Comparison of ENCODE assay signal across 8 cellular contexts in the genomic region with DNA sequence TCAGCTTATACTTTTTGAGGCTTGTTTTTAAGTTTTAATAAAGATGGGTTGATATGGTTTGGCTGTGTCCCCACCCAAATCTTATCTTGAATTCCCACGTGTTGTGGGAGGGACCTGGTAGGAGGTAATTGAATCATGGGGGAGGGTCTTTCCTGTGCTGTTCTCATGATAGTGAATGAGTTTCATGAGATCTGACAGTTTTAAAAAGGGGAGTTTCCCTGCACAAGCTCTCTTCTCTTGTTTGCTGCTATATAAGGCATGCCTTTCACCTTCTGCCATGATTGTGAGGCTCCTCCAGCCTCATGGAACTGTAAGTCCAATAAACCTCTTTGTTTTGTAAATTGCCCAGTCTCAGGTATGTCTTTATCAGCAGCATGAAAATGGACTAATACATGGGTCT. TPM values are rescaled to one million over a fixed set of nuclear protein-coding genes. Genes with fewer than 3 reads are reported as not detected.
A peak's percentile ranks its signal among the peaks of the same experiment; 100 is the strongest.
DNase-seq lines count a peak whose midpoint lies in the region; ATAC-seq, FAIRE-seq and TF ChIP-seq lines count a peak whose summit lies in the region.
"Not testable (repeated sequence)": the region's sequence is repeated elsewhere in the genome, so short reads cannot be mapped to it uniquely, and the experiment has no call there.
"Had no signal": no experiment of that assay in that cellular context is flagged by ENCODE, and none has a peak within 500 bp of the region (broad histone marks: within the 10 kb centered on the region; RNA-seq: fewer than 3 reads in every experiment).

No MANE protein-coding gene starts in this region.

- CTCF ChIA-PET in activated CD8-positive, alpha-beta T cell treated with anti-CD3 and anti-CD28 coated beads for 36 hours (lab: Charles Lee), result interaction anchor here (0.8 to 1.6 kb wide), 2 partner anchors 26 to 292 kb away, joined by 3 to 5 read pairs; no protein-coding TSS in a partner anchor
- CTCF ChIA-PET in GM12878 (lab: Yijun Ruan, JAX), result interaction anchor here (0.6 to 2.0 kb wide), 4 partner anchors 10 to 26 kb away, joined by 3 to 7 read pairs (median 4); no protein-coding TSS in a partner anchor

- not testable (repeated sequence) for H3K18ac ChIP-seq in H9 (ENCODE audit: insufficient read length, low read depth, low read length)

- ATAC-seq in activated CD8-positive, alpha-beta T cell treated with anti-CD3 and anti-CD28 coated beads for 36 hours, result not testable (repeated sequence)
- peak; percentile 27; the same call in 2 of the 3 replicates for ATAC-seq in GM12878

- POLR2A ChIA-PET in activated CD8-positive, alpha-beta T cell treated with anti-CD3 and anti-CD28 coated beads for 36 hours (lab: Charles Lee), result interaction anchor here (1.1 to 1.2 kb wide), 2 partner anchors 10 to 21 kb away, joined by 3 to 5 read pairs; partner anchors contain the start of gene NAA15
- POLR2A ChIA-PET in GM12878 (lab: Charles Lee), result interaction anchor here (1.2 to 3.2 kb wide), 2 partner anchors 9 to 10 kb away, joined by 3 to 16 read pairs; no protein-coding TSS in a partner anchor

- not testable (repeated sequence) for H4K8ac ChIP-seq in H9 (replicated peaks; ENCODE audit: insufficient read length, low read depth, low read length)

- not testable (repeated sequence) for H3K4me3 Mint-ChIP-seq in H9; activated CD8-positive, alpha-beta T cell treated with anti-CD3 and anti-CD28 coated beads for 36 hours; activated naive CD4-positive, alpha-beta T cell treated with anti-CD3 and anti-CD28 coated beads, Interleukin-2, amount 50 U/mL, for 24 hours

- H3K4me3 ChIP-seq in GM12878, result not testable (repeated sequence)

- not testable (repeated sequence) for H3K56ac ChIP-seq in H9 (ENCODE audit: insufficient read length, low read depth, low read length)

- not testable (repeated sequence) for H3K23me2 ChIP-seq in H9 (ENCODE audit: insufficient read length, low read depth, low read length, poor library complexity, severe bottlenecking)

- not testable (repeated sequence) for BruUV-seq in GM12878 (replicated peaks; lab: Mats Ljungman, UMichigan)

- in situ Hi-C loops in GM12878 (cut with MboI), result loop anchor here (25.0 kb wide), 1 partner anchor 1110 kb away; no protein-coding TSS in a partner anchor

- not testable (repeated sequence) for H3K4me2 ChIP-seq in H9 (ENCODE audit: insufficient read depth, insufficient read length, low read length); GM12878 (ENCODE audit: control insufficient read depth, insufficient read depth)

- H2BK20ac ChIP-seq in H9 (ENCODE audit: low read depth, low read length, poor library complexity, severe bottlenecking), result not testable (repeated sequence)

- not testable (repeated sequence) for DNase-seq in H9; activated CD8-positive, alpha-beta T cell treated with anti-CD3 and anti-CD28 coated beads for 36 hours; GM12878 (ENCODE audit: low read depth, low spot score)
- peak; percentile 39 to 75 for DNase-seq in erythroblast (lab: John Stamatoyannopoulos, UW)

- peaks cover 20 to 32% (median 25%) of the 10 kb centered on the region in 3 experiments for H3K36me3 Mint-ChIP-seq in H9 (ENCODE audit: insufficient read depth in 1 of 3, low read depth in 3 of 3)
- H3K36me3 Mint-ChIP-seq in activated CD8-positive, alpha-beta T cell treated with anti-CD3 and anti-CD28 coated beads for 36 hours (ENCODE audit: low read depth), result peaks cover 41% of the 10 kb centered on the region
- H3K36me3 Mint-ChIP-seq in activated naive CD4-positive, alpha-beta T cell treated with anti-CD3 and anti-CD28 coated beads, Interleukin-2, amount 50 U/mL, for 24 hours, result peaks cover 14% of the 10 kb centered on the region

- peaks cover 40 to 43% of the 10 kb centered on the region in 2 experiments for H3K4me1 Mint-ChIP-seq in H9
- peaks cover 52% of the 10 kb centered on the region for H3K4me1 Mint-ChIP-seq in activated CD8-positive, alpha-beta T cell treated with anti-CD3 and anti-CD28 coated beads for 36 hours (ENCODE audit: low read depth)
- peaks cover 76% of the 10 kb centered on the region for H3K4me1 Mint-ChIP-seq in activated naive CD4-positive, alpha-beta T cell treated with anti-CD3 and anti-CD28 coated beads, Interleukin-2, amount 50 U/mL, for 24 hours

- H4K20me1 ChIP-seq in H9 (ENCODE audit: control insufficient read depth, insufficient read depth, insufficient read length); GM12878 (ENCODE audit: control insufficient read depth, insufficient read depth): not testable (repeated sequence)

- RAD21 ChIA-PET in GM12878 (lab: Charles Lee; ENCODE audit: unreplicated experiment), result interaction anchor here (1.0 kb wide), 1 partner anchor 8 kb away, joined by 5 read pairs; no protein-coding TSS in a partner anchor

- H3K27ac Mint-ChIP-seq in H9, result peak overlapping the region in 2 of 3 experiments; percentile 42 to 73; a peak in 3 of 7 replicates
- peak overlapping the region; percentile 52 for H3K27ac Mint-ChIP-seq in activated CD8-positive, alpha-beta T cell treated with anti-CD3 and anti-CD28 coated beads for 36 hours
- peak overlapping the region; percentile 47 for H3K27ac Mint-ChIP-seq in activated naive CD4-positive, alpha-beta T cell treated with anti-CD3 and anti-CD28 coated beads, Interleukin-2, amount 50 U/mL, for 24 hours

- not testable (repeated sequence) for H3K79me1 ChIP-seq in H9 (ENCODE audit: insufficient read depth, low read depth, low read length, poor library complexity, severe bottlenecking)

- TF ChIP-seq POLR2A in GM12878 (IDR thresholded peaks at IDR 0.05; ENCODE audit: low read depth, low read length); erythroblast (IDR thresholded peaks at IDR 0.05; ENCODE audit: low read length): not testable (repeated sequence)

- H3K79me2 ChIP-seq in H9 (ENCODE audit: insufficient read depth, low read length) (peaks cover 55% of the 10 kb centered on the region; the same call in 1 of the 2 replicates), GM12878 (ENCODE audit: control insufficient read depth, insufficient read depth, low read length) (peaks cover 93% of the 10 kb centered on the region)

- H3K27me3 ChIP-seq in H9 (ENCODE audit: insufficient read depth, low read length); GM12878 (replicated peaks in 1 of 2; ENCODE audit: control insufficient read depth in 2 of 2, insufficient read depth in 2 of 2, low read length in 1 of 2): not testable (repeated sequence)

- H3K14ac ChIP-seq in H9 (ENCODE audit: insufficient read depth, low read length), result not testable (repeated sequence)

- intact Hi-C loops in activated CD8-positive, alpha-beta T cell treated with anti-CD3 and anti-CD28 coated beads for 36 hours (cut with micrococcal nuclease); GM12878 (cut with micrococcal nuclease; ENCODE audit: unreplicated experiment): not testable (repeated sequence)

- not testable (repeated sequence) for H3K27me3 Mint-ChIP-seq in H9 (ENCODE audit: low read depth); activated CD8-positive, alpha-beta T cell treated with anti-CD3 and anti-CD28 coated beads for 36 hours; activated naive CD4-positive, alpha-beta T cell treated with anti-CD3 and anti-CD28 coated beads, Interleukin-2, amount 50 U/mL, for 24 hours

- H2AK5ac ChIP-seq in H9 (ENCODE audit: insufficient read length, low read length), result not testable (repeated sequence)

- not testable (repeated sequence) for H3K4ac ChIP-seq in H9 (ENCODE audit: low read depth, low read length)

- H3K36me3 ChIP-seq in GM12878 (ENCODE audit: control insufficient read depth in 2 of 2, insufficient read depth in 2 of 2, low read length in 1 of 2), result not testable (repeated sequence)

- H4K91ac ChIP-seq in H9 (ENCODE audit: insufficient read length, low read depth, low read length), result not testable (repeated sequence)

- TF ChIP-seq RAD21 in GM12878 (IDR thresholded peaks at IDR 0.05; ENCODE audit: insufficient read depth, low read depth, low read length), result not testable (repeated sequence)

- not testable (repeated sequence) for TF ChIP-seq EP300 in GM12878 (IDR thresholded peaks at IDR 0.05; ENCODE audit: borderline replicate concordance in 1 of 2, control insufficient read depth in 1 of 2, low read depth in 2 of 2, low read length in 2 of 2)

- H2AFZ ChIP-seq in H9 (ENCODE audit: low read length); GM12878 (ENCODE audit: control insufficient read depth, low read depth, low read length): not testable (repeated sequence)

- H3K27ac ChIP-seq in H9 (ENCODE audit: insufficient read length, low read depth, low read length); GM12878 (ENCODE audit: control insufficient read depth, insufficient read depth): not testable (repeated sequence)
- H3K27ac ChIP-seq in VCaP, result peak overlapping the region; percentile 67; the same call in 1 of the 2 replicates

- not testable (repeated sequence) for H4K5ac ChIP-seq in H9 (ENCODE audit: insufficient read length, low read depth, low read length)

- not testable (repeated sequence) for FAIRE-seq in GM12878 (lab: Jason Lieb, UNC)

- H2BK5ac ChIP-seq in H9 (ENCODE audit: insufficient read length, low read length), result not testable (repeated sequence)

- WGBS in H9 (ENCODE audit: extremely low coverage, insufficient read length, low lambda C conversion rate), result no CpG with 5 or more reads among the region's 1 CpG
- 67% methylated on average over 1 of the region's 1 CpG for WGBS in GM12878 (ENCODE audit: insufficient coverage, insufficient replicate concordance, low lambda C conversion rate, missing lambda C conversion rate)

- H2BK120ac ChIP-seq in H9 (ENCODE audit: low read depth, low read length, poor library complexity, severe bottlenecking), result not testable (repeated sequence)

- H3K9me3 Mint-ChIP-seq in H9, result peaks cover 7 to 11% of the 10 kb centered on the region in 2 experiments; a peak in 4 of 5 replicates
- H3K9me3 Mint-ChIP-seq in activated CD8-positive, alpha-beta T cell treated with anti-CD3 and anti-CD28 coated beads for 36 hours; activated naive CD4-positive, alpha-beta T cell treated with anti-CD3 and anti-CD28 coated beads, Interleukin-2, amount 50 U/mL, for 24 hours: not testable (repeated sequence)

- not testable (repeated sequence) for TF ChIP-seq CTCF in H9 (conservative IDR thresholded peaks at IDR 0.05); VCaP (conservative IDR thresholded peaks at IDR 0.05); activated CD8-positive, alpha-beta T cell treated with anti-CD3 and anti-CD28 coated beads for 36 hours (IDR thresholded peaks at IDR 0.05); GM12878 (IDR thresholded peaks at IDR 0.05 in 2 of 3, conservative IDR thresholded peaks at IDR 0.05 in 1 of 3; ENCODE audit: control insufficient read depth in 2 of 3, extremely low read depth in 1 of 3, insufficient read depth in 1 of 3, low read depth in 3 of 3, low read length in 3 of 3)

- not testable (repeated sequence) for H2BK12ac ChIP-seq in H9 (ENCODE audit: insufficient read length, low read depth, low read length)

- not testable (repeated sequence) for H3K9ac ChIP-seq in H9 (ENCODE audit: extremely low read depth, insufficient read length, low read length); GM12878 (ENCODE audit: control insufficient read depth, insufficient read depth, low read length)

- H3K9me3 ChIP-seq in H9 (ENCODE audit: control insufficient read depth, low read depth, low read length); GM12878 (replicated peaks; ENCODE audit: control insufficient read depth, insufficient read depth, low read length): not testable (repeated sequence)

- not testable (repeated sequence) for H2BK15ac ChIP-seq in H9 (ENCODE audit: low read depth, low read length)

- not testable (repeated sequence) for H3K23ac ChIP-seq in H9 (ENCODE audit: insufficient read length, low read depth, low read length)

- not testable (repeated sequence) for H3T11ph ChIP-seq in H9 (ENCODE audit: low read length)

- SMC1A ChIA-PET in GM12878 (lab: Charles Lee; ENCODE audit: uncharacterized antibody, unreplicated experiment), result interaction anchor here (1.1 to 1.3 kb wide), 3 partner anchors 14 to 292 kb away, joined by 3 to 5 read pairs (median 3); no protein-coding TSS in a partner anchor

- not testable (repeated sequence) for H3K4me1 ChIP-seq in H9 (ENCODE audit: insufficient read depth, low read length); GM12878 (ENCODE audit: control insufficient read depth, insufficient read depth, low read length)

RNA-seq across cellular contexts. Expression of gene NDUFC1, which starts 19.8 kb away (rescaled TPM):
- 56.2 and 59.1 TPM in 2 replicates for total RNA-seq in H9 (2021)
- total RNA-seq in activated CD8-positive, alpha-beta T cell treated with anti-CD3 and anti-CD28 coated beads for 36 hours, result 10 to 100 TPM; 56.2 to 60.6 TPM
- 12.7 and 13.1 TPM in 2 replicates for total RNA-seq in GM12878 (2013; cell fraction: nucleolus; rRNA removed)
- total RNA-seq in GM12878 (2014; rRNA removed), result 37.5 TPM in 2 replicates
- total RNA-seq in GM12878 (2014; rRNA removed; fragmentation: Illumina TruSeq; extraction: Trizol), result 51.5 and 56.6 TPM in 2 replicates
- 36.7 and 40.1 TPM in 2 replicates for total RNA-seq in GM12878 (2021)
- 9.7 TPM for polyA plus RNA-seq in GM12878 (2011; ENCODE audit: low read depth)
- polyA plus RNA-seq in GM12878 (2011; rRNA removed), result 45.1 and 57.7 TPM in 2 replicates
- 40.2 and 41.9 TPM in 2 replicates for polyA plus RNA-seq in GM12878 (2011; cell fraction: cytosol; rRNA removed)
- 28.3 and 30.8 TPM in 2 replicates for polyA plus RNA-seq in GM12878 (2011; cell fraction: nucleus; rRNA removed)
- 64.9 and 68.6 TPM in 2 replicates for polyA plus RNA-seq in GM12878 (2012)
- 11.9 and 25.5 TPM in 2 replicates for polyA plus RNA-seq in GM12878 (2014; fragmentation: Illumina TruSeq; extraction: Trizol)
- polyA plus RNA-seq in GM12878 (2014; fragmentation: Nextera tagmentation; extraction: Ambion mirVana), result 100 to 1,000 TPM; 197 to 215 TPM
- 81.3 and 83.6 TPM in 2 replicates for polyA plus RNA-seq in GM12878 (2014; rRNA removed)
- polyA plus RNA-seq in GM12878 (2016; fragmentation: Nextera tagmentation; extraction: Ambion mirVana), result 100 to 1,000 TPM; 227 to 242 TPM
- 11.4 and 11.5 TPM in 2 replicates for polyA minus RNA-seq in GM12878 (2011; rRNA and poly(A)+ RNA removed)
- polyA minus RNA-seq in GM12878 (2011; cell fraction: cytosol; rRNA and poly(A)+ RNA removed), result 9.1 and 9.4 TPM in 2 replicates
- polyA minus RNA-seq in GM12878 (2011; cell fraction: nucleus; rRNA and poly(A)+ RNA removed), result 6.0 and 6.2 TPM in 2 replicates

RNA-seq across cellular contexts. Expression of gene NAA15, which starts 20.8 kb away (rescaled TPM):
- total RNA-seq in H9 (2021) (115 TPM in 2 replicates), GM12878 (2014; rRNA removed) (52.8 and 64.7 TPM in 2 replicates), GM12878 (2014; rRNA removed; fragmentation: Illumina TruSeq; extraction: Trizol) (64.3 and 66.1 TPM in 2 replicates), GM12878 (2021) (84.6 and 91.5 TPM in 2 replicates)
- total RNA-seq in activated CD8-positive, alpha-beta T cell treated with anti-CD3 and anti-CD28 coated beads for 36 hours, result 100 to 1,000 TPM; 113 to 114 TPM
- total RNA-seq in GM12878 (2013; cell fraction: nucleolus; rRNA removed), result 81.8 and 92.1 TPM in 2 replicates
- 9.0 TPM for polyA plus RNA-seq in GM12878 (2011; ENCODE audit: low read depth)
- polyA plus RNA-seq in GM12878 (2011; rRNA removed) (35.2 and 57.5 TPM in 2 replicates), GM12878 (2014; fragmentation: Illumina TruSeq; extraction: Trizol) (51.0 and 67.1 TPM in 2 replicates), GM12878 (2014; fragmentation: Nextera tagmentation; extraction: Ambion mirVana) (10 to 100 TPM; 24.3 to 29.7 TPM), GM12878 (2014; rRNA removed) (25.2 and 28.9 TPM in 2 replicates), GM12878 (2016; fragmentation: Nextera tagmentation; extraction: Ambion mirVana) (10 to 100 TPM; 91.5 to 93.1 TPM)
- polyA plus RNA-seq in GM12878 (2011; cell fraction: cytosol; rRNA removed), result 8.2 and 9.4 TPM in 2 replicates
- 10.2 and 16.0 TPM in 2 replicates for polyA plus RNA-seq in GM12878 (2011; cell fraction: nucleus; rRNA removed)
- polyA plus RNA-seq in GM12878 (2012), result 15.2 and 21.9 TPM in 2 replicates
- polyA minus RNA-seq in GM12878 (2011; rRNA and poly(A)+ RNA removed), result 27.8 and 54.3 TPM in 2 replicates
- 20.6 and 27.1 TPM in 2 replicates for polyA minus RNA-seq in GM12878 (2011; cell fraction: cytosol; rRNA and poly(A)+ RNA removed)
- 16.4 and 34.3 TPM in 2 replicates for polyA minus RNA-seq in GM12878 (2011; cell fraction: nucleus; rRNA and poly(A)+ RNA removed)

RNA-seq across cellular contexts. Expression of gene MGARP, which starts 42.0 kb away (rescaled TPM):
- total RNA-seq in H9 (2021) (4.0 and 4.3 TPM in 2 replicates), GM12878 (2014; rRNA removed) (not detected in 2 replicates), GM12878 (2014; rRNA removed; fragmentation: Illumina TruSeq; extraction: Trizol) (not detected in 2 replicates), GM12878 (2021) (not detected in 2 replicates)
- total RNA-seq in activated CD8-positive, alpha-beta T cell treated with anti-CD3 and anti-CD28 coated beads for 36 hours, result under 1 TPM; 0.22 to 0.32 TPM
- total RNA-seq in GM12878 (2013; cell fraction: nucleolus; rRNA removed), result 0.40 and 0.51 TPM in 2 replicates
- polyA plus RNA-seq in GM12878 (2011; ENCODE audit: low read depth), result not detected
- polyA plus RNA-seq in GM12878 (2011; rRNA removed) (0.23 and 0.30 TPM in 2 replicates), GM12878 (2014; fragmentation: Illumina TruSeq; extraction: Trizol) (0.36 TPM in 1 of 2 replicates, not detected in the other), GM12878 (2014; fragmentation: Nextera tagmentation; extraction: Ambion mirVana) (under 1 TPM; 0.04 to 0.08 TPM), GM12878 (2014; rRNA removed) (0.11 TPM in 1 of 2 replicates, not detected in the other), GM12878 (2016; fragmentation: Nextera tagmentation; extraction: Ambion mirVana) (not detected)
- 0.06 TPM in 1 of 2 replicates, not detected in the other for polyA plus RNA-seq in GM12878 (2011; cell fraction: cytosol; rRNA removed)
- 0.10 TPM in 1 of 2 replicates, not detected in the other for polyA plus RNA-seq in GM12878 (2011; cell fraction: nucleus; rRNA removed)
- not detected in 2 replicates for polyA plus RNA-seq in GM12878 (2012)
- not detected in 2 replicates for polyA minus RNA-seq in GM12878 (2011; rRNA and poly(A)+ RNA removed)
- not detected in 2 replicates for polyA minus RNA-seq in GM12878 (2011; cell fraction: cytosol; rRNA and poly(A)+ RNA removed)
- polyA minus RNA-seq in GM12878 (2011; cell fraction: nucleus; rRNA and poly(A)+ RNA removed), result not detected in 2 replicates
- total RNA-seq: Calu3; CD4-positive, alpha-beta T cell had no signal
